In genomic region chr4:148550788-148551187, GRCh38 we compare ENCODE assay signal across 35 cellular contexts.
"Had no signal": no experiment of that assay in that cellular context is flagged by ENCODE, and none has a peak within 500 bp of the region (broad histone marks: within the 10 kb centered on the region; RNA-seq: fewer than 3 reads in every experiment).

No MANE protein-coding gene starts in this region.

- H3K9me3 ChIP-seq: MG63 had no signal

- H3K4me3 ChIP-seq: MG63 had no signal

- H3K27ac ChIP-seq: KMS-11 had no signal

- H3K36me3 ChIP-seq: MG63 had no signal

- H3K9ac ChIP-seq: KMS-11 had no signal

- H3K27me3 ChIP-seq: MG63 had no signal

- H3K4me2 ChIP-seq: KMS-11 had no signal

- DNase-seq: Karpas-422, Kasumi-1, MG63, MM.1S, MV-4-11, NCI-H1048, NCI-H1092, NCI-H1092 treated with DMSO at 0.1 percent for 48 hours, NCI-H1105, NCI-H1105 treated with DMSO at 0.1 percent for 48 hours, NCI-H1417, NCI-H1417 treated with DMSO at 0.1 percent for 48 hours, NCI-H1436, NCI-H1436 treated with DMSO at 0.1 percent for 48 hours, NCI-H146, NCI-H1694, NCI-H1694 treated with DMSO at 0.1 percent for 48 hours, NCI-H187, NCI-H187 treated with DMSO at 0.1 percent for 48 hours, NCI-H1930, NCI-H2029, NCI-H2029 treated with DMSO at 0.1 percent for 48 hours, NCI-H2081, NCI-H2081 treated with DMSO at 0.1 percent for 48 hours, NCI-H2107, NCI-H2171, NCI-H2171 treated with DMSO at 0.1 percent for 48 hours, NCI-H2227 treated with DMSO at 0.1 percent for 48 hours, NCI-H226, NCI-H345, NCI-H446, NCI-H446 treated with DMSO at 0.1 percent for 48 hours, NCI-H510A, NCI-H510A treated with DMSO at 0.1 percent for 48 hours had no signal
